Comparison of ENCODE assay signal across 24 cellular contexts in genomic region chr2:220962556-220962955, GRCh38.
DNase-seq lines count a peak whose midpoint lies in the region; ATAC-seq, FAIRE-seq and TF ChIP-seq lines count a peak whose summit lies in the region.
"Had no signal": no experiment of that assay in that cellular context is flagged by ENCODE, and none has a peak within 500 bp of the region (broad histone marks: within the 10 kb centered on the region; RNA-seq: fewer than 3 reads in every experiment).

No MANE protein-coding gene starts in this region.

- no peak overlapping the region for H3K4me3 Mint-ChIP-seq in activated naive CD4-positive, alpha-beta T cell treated with anti-CD3 and anti-CD28 coated beads, Interleukin-2, amount 10 ng/mL, durations not matched to agents 7 days and 5 days
- H3K4me3 Mint-ChIP-seq: CD4-positive, alpha-beta T cell; IgD-negative memory B cell had no signal

- in situ Hi-C loops in IMR-90 (cut with MboI; ENCODE audit: low sequenced_read_pairs) (no loop called here), astrocyte of the spinal cord (cut with HindIII; ENCODE audit: low sequenced_read_pairs) (no loop called here)

- BruUV-seq in IMR-90 (replicated peaks; lab: Mats Ljungman, UMichigan), result no TSS peak

- H3K9ac ChIP-seq in IMR-90 (ENCODE audit: low read depth, low read length) (no peak overlapping the region), parathyroid adenoma (no peak overlapping the region)
- H3K9ac ChIP-seq: BLaER1 had no signal

- DNase-seq in IMR-90 (peak; percentile 61), astrocyte of the spinal cord (ENCODE audit: low read depth, low spot score) (peak; percentile 42), inferior parietal cortex (ENCODE audit: extremely low spot score) (peak; percentile 20), GM19238 (ENCODE audit: insufficient read length, low spot score) (no peak), NCI-H128 (lab: John Stamatoyannopoulos, UW; ENCODE audit: unreplicated experiment) (no peak), D721Med (ENCODE audit: insufficient read length, low spot score) (no peak)
- DNase-seq in activated naive CD4-positive, alpha-beta T cell treated with anti-CD3 and anti-CD28 coated beads, Interleukin-2, amount 10 ng/mL, durations not matched to agents 7 days and 5 days, result no peak
- DNase-seq: CD4-positive, alpha-beta T cell; COR-L47; DMS153; GDM1; Karpas-422; NCI-H1417; NCI-H1694 treated with DMSO at 0.1 percent for 48 hours; NCI-H2107; NCI-H510A treated with DMSO at 0.1 percent for 48 hours; NCI-H748 treated with DMSO at 0.1 percent for 48 hours; NK-92 treated with Interleukin-12 subunit alpha and Interleukin-12 subunit beta, amount 100 ng/mL, for 24 hours had no signal

- H3K4me1 ChIP-seq in IMR-90 (ENCODE audit: control insufficient read depth, insufficient read depth, low read length) (peaks cover 3% of the 10 kb centered on the region; the same call in 1 of the 2 replicates), parathyroid adenoma (no peaks in the 10 kb centered on the region)
- H3K4me1 ChIP-seq: BLaER1 had no signal

- no peak for FAIRE-seq in D721Med (lab: Jason Lieb, UNC)
- FAIRE-seq: GM18507, GM19239 had no signal

- dilution Hi-C loops in IMR-90 (cut with HindIII; ENCODE audit: low sequenced_read_pairs, unreplicated experiment), result no loop called here

- POLR2A ChIA-PET in IMR-90 (lab: Charles Lee; ENCODE audit: unreplicated experiment), result interaction anchor here (0.6 kb wide), 1 partner anchor 36 kb away, joined by 5 read pairs; no protein-coding TSS in a partner anchor

- no peak overlapping the region for H2AK5ac ChIP-seq in IMR-90 (ENCODE audit: low read depth, low read length)

- peak; percentile 43; the same call in 1 of the 2 replicates for ATAC-seq in IMR-90 (ENCODE audit: low read depth)
- ATAC-seq: SK-N-SH treated with all-trans-retinoic acid at 6 μM for 48 hours had no signal

- peaks cover 5% of the 10 kb centered on the region; the same call in 1 of the 2 replicates for H3K9me1 ChIP-seq in IMR-90 (ENCODE audit: insufficient read depth, low read length)

- no peaks in the 10 kb centered on the region for H3K4me1 Mint-ChIP-seq in activated naive CD4-positive, alpha-beta T cell treated with anti-CD3 and anti-CD28 coated beads, Interleukin-2, amount 10 ng/mL, durations not matched to agents 7 days and 5 days
- H3K4me1 Mint-ChIP-seq: IgD-negative memory B cell had no signal

- H4K20me1 ChIP-seq in IMR-90 (ENCODE audit: insufficient read depth, low read length), result no peaks in the 10 kb centered on the region
- H4K20me1 ChIP-seq: BLaER1 had no signal

- H4K91ac ChIP-seq in IMR-90 (ENCODE audit: insufficient read depth, low read depth, low read length), result no peak overlapping the region

- no peak overlapping the region for H2AK9ac ChIP-seq in IMR-90 (replicated peaks; ENCODE audit: low read depth, low read length, poor library complexity)

- no peaks in the 10 kb centered on the region for H3K9me3 Mint-ChIP-seq in activated naive CD4-positive, alpha-beta T cell treated with anti-CD3 and anti-CD28 coated beads, Interleukin-2, amount 10 ng/mL, durations not matched to agents 7 days and 5 days
- H3K9me3 Mint-ChIP-seq: CD4-positive, alpha-beta T cell had no signal

- H3K9me3 ChIP-seq in IMR-90 (ENCODE audit: control insufficient read depth, insufficient read depth, low read length), result no peaks in the 10 kb centered on the region
- no peaks in the 10 kb centered on the region for H3K9me3 ChIP-seq in parathyroid adenoma (ENCODE audit: control insufficient read depth, low read length)
- H3K9me3 ChIP-seq: BLaER1 had no signal

- no peak overlapping the region for H3K4me3 ChIP-seq in IMR-90 (ENCODE audit: insufficient read depth, low read depth, low read length)
- no peak overlapping the region for H3K4me3 ChIP-seq in astrocyte of the spinal cord (ENCODE audit: low read depth, low read length)
- no peak overlapping the region for H3K4me3 ChIP-seq in parathyroid adenoma (ENCODE audit: low read depth, low read length)
- H3K4me3 ChIP-seq: BLaER1 had no signal

- no peak overlapping the region for H3K14ac ChIP-seq in IMR-90 (replicated peaks; ENCODE audit: low read depth, low read length)

- no peak overlapping the region for H2BK120ac ChIP-seq in IMR-90 (ENCODE audit: low read depth, low read length)

- H3K18ac ChIP-seq in IMR-90 (ENCODE audit: low read depth, low read length), result no peak overlapping the region

- H3K27ac Mint-ChIP-seq in activated naive CD4-positive, alpha-beta T cell treated with anti-CD3 and anti-CD28 coated beads, Interleukin-2, amount 10 ng/mL, durations not matched to agents 7 days and 5 days, result no peak overlapping the region
- H3K27ac Mint-ChIP-seq: CD4-positive, alpha-beta T cell; IgD-negative memory B cell had no signal

- H3K36me3 ChIP-seq in IMR-90 (ENCODE audit: control insufficient read depth, insufficient read depth, low read length) (no peaks in the 10 kb centered on the region), parathyroid adenoma (ENCODE audit: control insufficient read depth, insufficient read depth, low read length) (no peaks in the 10 kb centered on the region)
- H3K36me3 ChIP-seq: BLaER1 had no signal

- H3K79me2 ChIP-seq in parathyroid adenoma, result no peaks in the 10 kb centered on the region

- no peak overlapping the region for H2BK20ac ChIP-seq in IMR-90 (ENCODE audit: low read depth, low read length)

- no peak overlapping the region for H4K5ac ChIP-seq in IMR-90 (ENCODE audit: low read depth, low read length)

- no peak overlapping the region for H3K56ac ChIP-seq in IMR-90 (ENCODE audit: extremely low read depth, insufficient read depth, low read length)

- TF ChIP-seq CTCF in IMR-90 (conservative IDR thresholded peaks at IDR 0.05; ENCODE audit: low read depth, low read length) (no peak), astrocyte of the spinal cord (IDR thresholded peaks at IDR 0.05; ENCODE audit: low read depth, low read length) (no peak), parathyroid adenoma (IDR thresholded peaks at IDR 0.05) (no peak), D721Med (IDR thresholded peaks at IDR 0.05; ENCODE audit: insufficient read depth, missing control alignments) (no peak)

- intact Hi-C loops in IMR-90 (cut with micrococcal nuclease), result no loop called here

- WGBS in IMR-90 (ENCODE audit: extremely low coverage in 2 of 2, insufficient read length in 1 of 2), 2 experiments, result 0% methylated on average over 1 of the region's 2 CpGs; no CpG with 5 or more reads in 1 of the 2 experiments

- no peak overlapping the region for H2BK15ac ChIP-seq in IMR-90 (ENCODE audit: low read depth, low read length)

- H3K4me2 ChIP-seq in IMR-90 (ENCODE audit: low read depth, low read length) (0 out of 2 replicates have a peak overlapping the region, but pooled peaks have one; percentile 3), parathyroid adenoma (ENCODE audit: low read length) (peak overlapping the region; percentile 5)
- H3K4me2 ChIP-seq: BLaER1 had no signal

- H3K4ac ChIP-seq in IMR-90 (ENCODE audit: low read depth, low read length), result no peak overlapping the region

- H3K79me1 ChIP-seq in IMR-90 (ENCODE audit: low read depth in 1 of 2, low read length in 2 of 2), result no peaks in the 10 kb centered on the region

- no peak overlapping the region for H2BK5ac ChIP-seq in IMR-90 (ENCODE audit: low read depth, low read length, poor library complexity, severe bottlenecking)

- H3K36me3 Mint-ChIP-seq in activated naive CD4-positive, alpha-beta T cell treated with anti-CD3 and anti-CD28 coated beads, Interleukin-2, amount 10 ng/mL, durations not matched to agents 7 days and 5 days, result no peaks in the 10 kb centered on the region
- H3K36me3 Mint-ChIP-seq: IgD-negative memory B cell had no signal

- TF ChIP-seq RAD21 in IMR-90 (IDR thresholded peaks at IDR 0.05; ENCODE audit: low read length), result no peak

- H3K27me3 Mint-ChIP-seq in activated naive CD4-positive, alpha-beta T cell treated with anti-CD3 and anti-CD28 coated beads, Interleukin-2, amount 10 ng/mL, durations not matched to agents 7 days and 5 days, result no peaks in the 10 kb centered on the region
- H3K27me3 Mint-ChIP-seq: CD4-positive, alpha-beta T cell; IgD-negative memory B cell had no signal

- CTCF ChIA-PET in IMR-90 (lab: Yijun Ruan, JAX), result no interaction called here
- CTCF ChIA-PET in activated naive CD4-positive, alpha-beta T cell treated with anti-CD3 and anti-CD28 coated beads, Interleukin-2, amount 10 ng/mL, durations not matched to agents 7 days and 5 days (lab: Charles Lee), result no interaction called here

- H3K27me3 ChIP-seq in IMR-90 (ENCODE audit: control insufficient read depth, insufficient read depth, low read length) (peaks cover 5% of the 10 kb centered on the region; the same call in 1 of the 2 replicates), parathyroid adenoma (ENCODE audit: control insufficient read depth, insufficient read depth, low read length) (no peaks in the 10 kb centered on the region)
- H3K27me3 ChIP-seq: BLaER1 had no signal

- H4K8ac ChIP-seq in IMR-90 (ENCODE audit: low read depth in 2 of 2, low read length in 2 of 2), result no peak overlapping the region

- TF ChIP-seq POLR2A in IMR-90 (IDR thresholded peaks at IDR 0.05; ENCODE audit: low read depth, low read length), result no peak

- no peak overlapping the region for H3K27ac ChIP-seq in IMR-90 (ENCODE audit: insufficient read depth, low read length)
- no peak overlapping the region for H3K27ac ChIP-seq in parathyroid adenoma
- H3K27ac ChIP-seq: BLaER1 had no signal

- no peak overlapping the region for H2AFZ ChIP-seq in IMR-90 (replicated peaks; ENCODE audit: low read length, poor library complexity)
- no peak overlapping the region for H2AFZ ChIP-seq in parathyroid adenoma

- H3K23ac ChIP-seq in IMR-90 (ENCODE audit: low read depth, low read length), result no peak overlapping the region

TF ChIP-seq in IMR-90, 13 proteins besides CTCF, POLR2A, EP300 and RAD21 (continues in another document):
- TF ChIP-seq CHD1 (IDR thresholded peaks at IDR 0.05; ENCODE audit: low read depth, low read length) (no peak), MAZ (IDR thresholded peaks at IDR 0.05; ENCODE audit: borderline replicate concordance, low read depth, low read length) (no peak), ELK1 (IDR thresholded peaks at IDR 0.05; ENCODE audit: borderline replicate concordance, low read depth, low read length) (no peak), RCOR1 (IDR thresholded peaks at IDR 0.05; ENCODE audit: insufficient replicate concordance, low read length) (no peak), CEBPB (IDR thresholded peaks at IDR 0.05; ENCODE audit: low read depth, low read length) (no peak), MAFK (IDR thresholded peaks at IDR 0.05; ENCODE audit: low read depth, low read length) (no peak), SMC3 (IDR thresholded peaks at IDR 0.05; ENCODE audit: low read depth, low read length) (no peak), NFE2L2 (IDR thresholded peaks at IDR 0.05; ENCODE audit: low read depth, low read length) (no peak)

Comparison
In these comparisons a context has a peak if more than half of its experiments do, and no peak if none do; other contexts are left out.
1. DNase-seq: peak in IMR-90 (single experiment), astrocyte of the spinal cord (single experiment) and inferior parietal cortex (single experiment); none in GM19238 (single experiment), NCI-H128 (single experiment), D721Med (single experiment) and activated naive CD4-positive, alpha-beta T cell treated with anti-CD3 and anti-CD28 coated beads, Interleukin-2, amount 10 ng/mL, durations not matched to agents 7 days and 5 days (single experiment).